Comparison of ENCODE assay signal across 1 cellular context in genomic region chr2:37560863-37561614, GRCh38.
A peak's percentile ranks its signal among the peaks of the same experiment; 100 is the strongest.
TF ChIP-seq lines count a peak whose summit lies in the region.

No MANE protein-coding gene starts in this region.

TF ChIP-seq in K562, 482 proteins besides CTCF, POLR2A, EP300 and RAD21 (continued from another document and continues in another):
- TF ChIP-seq ZBTB12 (CRISPR knock-in tag; IDR thresholded peaks at IDR 0.05) (no peak), ZEB2 (IDR thresholded peaks at IDR 0.05) (no peak), DDX20 (tag; IDR thresholded peaks at IDR 0.05; ENCODE audit: low read depth) (no peak), NFE2 (IDR thresholded peaks at IDR 0.05; ENCODE audit: low read depth) (no peak), POLR3G (IDR thresholded peaks at IDR 0.05; ENCODE audit: extremely low read depth, insufficient read length, insufficient replicate concordance) (no peak), SRSF7 (optimal IDR thresholded peaks at IDR 0.05; ENCODE audit: low read depth, low read length) (no peak), CBX2 (IDR thresholded peaks at IDR 0.05; ENCODE audit: insufficient read depth, low read length, poor library complexity, severe bottlenecking) (no peak), STAT5B (CRISPR knock-in tag; IDR thresholded peaks at IDR 0.05) (no peak), ZNF280B (CRISPR knock-in tag; IDR thresholded peaks at IDR 0.05) (no peak), L3MBTL2 (IDR thresholded peaks at IDR 0.05) (no peak), PTRF (tag; IDR thresholded peaks at IDR 0.05) (no peak), ZFP36 (IDR thresholded peaks at IDR 0.05; ENCODE audit: low read depth, low read length, partially characterized antibody) (no peak), RBM25 (IDR thresholded peaks at IDR 0.05; ENCODE audit: low read depth, low read length, severe bottlenecking) (no peak), CHD1 (IDR thresholded peaks at IDR 0.05; ENCODE audit: low read length) (no peak), GTF2A2 (tag; IDR thresholded peaks at IDR 0.05) (peak; percentile 21; the same call in 1 of the 2 replicates), GTF2B (IDR thresholded peaks at IDR 0.05; ENCODE audit: extremely low read depth, insufficient read length) (no peak), POLR3A (IDR thresholded peaks at IDR 0.05; ENCODE audit: borderline replicate concordance, extremely low read depth, insufficient read depth, insufficient read length) (no peak), ZNF699 (CRISPR knock-in tag; IDR thresholded peaks at IDR 0.05; ENCODE audit: insufficient replicate concordance) (no peak), MAFF (IDR thresholded peaks at IDR 0.05; ENCODE audit: low read length) (no peak), MCM5 (IDR thresholded peaks at IDR 0.05; ENCODE audit: low read depth) (no peak), ILK (tag; IDR thresholded peaks at IDR 0.05; ENCODE audit: borderline replicate concordance, low read depth) (0 out of 2 replicates have a peak, but pooled peaks have one; percentile 25), CHCHD3 (CRISPR knock-in tag; IDR thresholded peaks at IDR 0.05) (no peak), USF2 (CRISPR knock-in tag; IDR thresholded peaks at IDR 0.05) (no peak), ZBTB26 (CRISPR knock-in tag; IDR thresholded peaks at IDR 0.05) (no peak), NR3C1 (CRISPR knock-in tag; IDR thresholded peaks at IDR 0.05) (no peak), ZNF696 (CRISPR knock-in tag; conservative IDR thresholded peaks at IDR 0.05) (no peak), ZNF583 (CRISPR knock-in tag; IDR thresholded peaks at IDR 0.05) (no peak), PHB2 (IDR thresholded peaks at IDR 0.05; ENCODE audit: low read depth) (no peak), CREB1 (IDR thresholded peaks at IDR 0.05) (no peak), CREB1 (CRISPR knock-in tag; IDR thresholded peaks at IDR 0.05) (no peak), HOXB6 (CRISPR knock-in tag; IDR thresholded peaks at IDR 0.05; ENCODE audit: borderline replicate concordance) (no peak), SAFB (IDR thresholded peaks at IDR 0.05; ENCODE audit: borderline replicate concordance, low read depth, low read length) (no peak), FOXJ3 (CRISPR knock-in tag; IDR thresholded peaks at IDR 0.05) (no peak), ZNF511 (CRISPR knock-in tag; IDR thresholded peaks at IDR 0.05) (no peak), SAP30 (IDR thresholded peaks at IDR 0.05; ENCODE audit: borderline replicate concordance, insufficient read depth, low read depth, low read length, poor library complexity, severe bottlenecking) (no peak), TAF15 (IDR thresholded peaks at IDR 0.05; ENCODE audit: low read depth, low read length) (no peak), E2F1 (CRISPR knock-in tag; IDR thresholded peaks at IDR 0.05) (no peak), KAT8 (IDR thresholded peaks at IDR 0.05; ENCODE audit: low read depth) (no peak), HLTF (IDR thresholded peaks at IDR 0.05) (no peak), ETV5 (CRISPR knock-in tag; IDR thresholded peaks at IDR 0.05; ENCODE audit: low read depth) (no peak), KDM1A (IDR thresholded peaks at IDR 0.05) (peak in 1 of 2 experiments; percentile 8; a peak in 1 of 4 replicates), CTCFL (IDR thresholded peaks at IDR 0.05; ENCODE audit: borderline replicate concordance, insufficient read depth, low read depth, low read length, poor library complexity, severe bottlenecking) (no peak), KDM2B (CRISPR knock-in tag; IDR thresholded peaks at IDR 0.05) (no peak), IRF1 (CRISPR knock-in tag; IDR thresholded peaks at IDR 0.05; ENCODE audit: borderline replicate concordance) (no peak)
- TF ChIP-seq, protein P1, sequence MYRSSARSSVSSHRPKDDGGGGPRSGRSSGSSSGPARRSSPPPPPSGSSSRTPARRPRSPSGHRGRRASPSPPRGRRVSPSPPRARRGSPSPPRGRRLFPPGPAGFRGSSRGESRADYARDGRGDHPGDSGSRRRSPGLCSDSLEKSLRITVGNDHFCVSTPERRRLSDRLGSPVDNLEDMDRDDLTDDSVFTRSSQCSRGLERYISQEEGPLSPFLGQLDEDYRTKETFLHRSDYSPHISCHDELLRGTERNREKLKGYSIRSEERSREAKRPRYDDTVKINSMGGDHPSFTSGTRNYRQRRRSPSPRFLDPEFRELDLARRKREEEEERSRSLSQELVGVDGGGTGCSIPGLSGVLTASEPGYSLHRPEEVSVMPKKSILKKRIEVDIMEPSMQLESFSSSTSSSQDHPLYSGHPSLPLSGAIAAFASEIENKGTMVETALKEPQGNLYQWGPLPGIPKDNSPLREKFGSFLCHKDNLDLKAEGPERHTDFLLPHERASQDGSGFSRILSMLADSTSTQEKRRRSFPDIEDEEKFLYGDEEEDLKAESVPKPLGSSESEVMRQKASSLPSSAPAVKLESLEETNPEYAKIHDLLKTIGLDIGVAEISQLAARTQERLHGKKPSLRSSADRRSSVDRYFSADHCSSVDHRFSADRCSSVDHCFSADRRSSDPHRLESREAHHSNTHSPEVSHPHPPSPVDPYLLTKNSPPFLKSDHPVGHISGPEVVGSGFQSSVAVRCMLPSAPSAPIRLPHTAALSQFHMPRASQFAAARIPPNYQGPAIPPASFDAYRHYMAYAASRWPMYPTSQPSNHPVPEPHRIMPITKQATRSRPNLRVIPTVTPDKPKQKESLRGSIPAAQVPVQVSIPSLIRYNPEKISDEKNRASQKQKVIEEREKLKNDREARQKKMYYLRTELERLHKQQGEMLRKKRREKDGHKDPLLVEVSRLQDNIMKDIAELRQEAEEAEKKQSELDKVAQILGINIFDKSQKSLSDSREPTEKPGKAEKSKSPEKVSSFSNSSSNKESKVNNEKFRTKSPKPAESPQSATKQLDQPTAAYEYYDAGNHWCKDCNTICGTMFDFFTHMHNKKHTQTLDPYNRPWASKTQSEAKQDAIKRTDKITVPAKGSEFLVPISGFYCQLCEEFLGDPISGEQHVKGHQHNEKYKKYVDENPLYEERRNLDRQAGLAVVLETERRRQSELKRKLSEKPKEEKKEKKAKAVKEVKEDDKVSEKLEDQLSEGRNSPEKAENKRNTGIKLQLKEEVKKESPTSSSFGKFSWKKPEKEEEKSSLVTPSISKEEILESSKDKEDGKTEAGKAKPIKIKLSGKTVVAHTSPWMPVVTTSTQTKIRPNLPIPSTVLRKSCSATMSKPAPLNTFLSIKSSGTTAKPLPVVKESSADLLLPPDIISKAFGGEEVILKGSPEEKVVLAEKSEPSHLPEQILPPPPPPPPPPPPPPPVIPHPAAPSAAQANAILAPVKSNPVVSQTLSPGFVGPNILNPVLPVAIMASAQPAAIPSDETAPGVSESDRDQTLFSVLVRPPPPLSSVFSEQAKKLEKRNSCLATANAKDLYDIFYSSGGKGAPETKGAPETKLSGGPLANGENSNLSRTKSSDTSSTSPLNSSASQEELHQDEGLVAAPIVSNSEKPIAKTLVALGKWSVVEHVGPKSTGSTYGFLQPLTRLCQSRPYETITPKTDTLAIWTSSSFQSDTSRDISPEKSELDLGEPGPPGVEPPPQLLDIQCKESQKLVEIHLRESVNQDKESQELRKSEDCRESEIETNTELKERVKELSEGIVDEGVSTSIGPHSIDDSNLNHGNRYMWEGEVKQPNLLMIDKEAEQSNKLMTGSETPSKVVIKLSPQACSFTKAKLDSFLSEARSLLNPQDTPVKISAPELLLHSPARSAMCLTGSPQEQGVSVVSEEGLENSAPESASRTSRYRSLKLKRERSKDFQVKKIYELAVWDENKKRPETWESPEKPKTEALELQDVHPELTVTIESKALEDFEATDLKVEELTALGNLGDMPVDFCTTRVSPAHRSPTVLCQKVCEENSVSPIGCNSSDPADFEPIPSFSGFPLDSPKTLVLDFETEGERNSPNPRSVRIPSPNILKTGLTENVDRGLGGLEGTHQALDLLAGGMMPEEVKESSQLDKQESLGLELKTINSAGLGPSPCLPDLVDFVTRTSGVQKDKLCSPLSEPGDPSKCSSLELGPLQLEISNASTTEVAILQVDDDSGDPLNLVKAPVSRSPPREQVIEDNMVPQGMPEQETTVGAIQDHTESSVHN (IDR thresholded peaks at IDR 0.05; ENCODE audit: borderline replicate concordance in 1 of 2, low read depth in 1 of 2) = no peak
